ENCODE assay signal across 8 cellular contexts in genomic region chr11:19116971-19117759, GRCh38. TPM values are rescaled to one million over a fixed set of nuclear protein-coding genes. Genes with fewer than 3 reads are reported as not detected.
DNase-seq lines count a peak whose midpoint lies in the region; ATAC-seq and TF ChIP-seq lines count a peak whose summit lies in the region.

ZDHHC13 (plus strand) TSS chr11:19117168; CDS start chr11:19117250, 82 bp downstream.

- H3K27ac ChIP-seq in IMR-90 (ENCODE audit: insufficient read depth, low read length) (peak within 1 kb of the TSS; percentile 40; the same call in 1 of the 2 replicates), OCI-LY3 (ENCODE audit: low read length) (peak within 1 kb of the TSS; percentile 26; the same call in 1 of the 2 replicates), epithelial cell of prostate (peak within 1 kb of the TSS; percentile 67)

- H4K91ac ChIP-seq in IMR-90 (ENCODE audit: insufficient read depth, low read depth, low read length): 0 out of 2 replicates have a peak within 1 kb of the TSS, but pooled peaks have one; percentile 44

- H3K36me3 ChIP-seq in IMR-90 (ENCODE audit: control insufficient read depth, insufficient read depth, low read length) (peaks cover 2% of the 10 kb centered on the region), OCI-LY3 (replicated peaks; ENCODE audit: low read depth, low read length) (peaks cover 8% of the 10 kb centered on the region)

- H3K4me2 ChIP-seq in IMR-90 (ENCODE audit: low read depth, low read length) (peak within 1 kb of the TSS; percentile 97), OCI-LY3 (ENCODE audit: low read length) (peak within 1 kb of the TSS; percentile 93)

- peak within 1 kb of the TSS; percentile 97 for H2AFZ ChIP-seq in IMR-90 (replicated peaks; ENCODE audit: low read length, poor library complexity)
- peak within 1 kb of the TSS; percentile 99 for H2AFZ ChIP-seq in OCI-LY3 (ENCODE audit: low read depth, low read length)

- H2BK15ac ChIP-seq in IMR-90 (ENCODE audit: low read depth, low read length): no peak within 1 kb of the TSS

- intact Hi-C loops in IMR-90 (cut with micrococcal nuclease): loop anchor here (1.0 to 5.0 kb wide), 3 partner anchors 40 to 125 kb away; partner anchors contain the start of gene E2F8

- no peak within 1 kb of the TSS for H3K56ac ChIP-seq in IMR-90 (ENCODE audit: extremely low read depth, insufficient read depth, low read length)

- no TSS peak for BruUV-seq in IMR-90 (replicated peaks; lab: Mats Ljungman, UMichigan)

- TF ChIP-seq CTCF in IMR-90 (conservative IDR thresholded peaks at IDR 0.05; ENCODE audit: low read depth, low read length) (peak; percentile 41), OCI-LY3 (IDR thresholded peaks at IDR 0.05; ENCODE audit: low read depth, low read length) (peak; percentile 56)

- H3K79me1 ChIP-seq in IMR-90 (ENCODE audit: low read depth in 1 of 2, low read length in 2 of 2): peaks cover 14 to 28% of the 10 kb centered on the region in 2 experiments; a peak in 3 of 4 replicates

- H3K4ac ChIP-seq in IMR-90 (ENCODE audit: low read depth, low read length): peak within 1 kb of the TSS; percentile 30; the same call in 1 of the 2 replicates

- TF ChIP-seq POLR2A in IMR-90 (IDR thresholded peaks at IDR 0.05; ENCODE audit: low read depth, low read length): 0 out of 2 replicates have a peak, but pooled peaks have one; percentile 22

- H2BK20ac ChIP-seq in IMR-90 (ENCODE audit: low read depth, low read length): no peak within 1 kb of the TSS

- in situ Hi-C loops in IMR-90 (cut with MboI; ENCODE audit: low sequenced_read_pairs): no loop called here

- H4K5ac ChIP-seq in IMR-90 (ENCODE audit: low read depth, low read length): 0 out of 2 replicates have a peak within 1 kb of the TSS, but pooled peaks have one; percentile 24

- H2AK9ac ChIP-seq in IMR-90 (replicated peaks; ENCODE audit: low read depth, low read length, poor library complexity): peak within 1 kb of the TSS; percentile 79

- no peak within 1 kb of the TSS for H2BK120ac ChIP-seq in IMR-90 (ENCODE audit: low read depth, low read length)

- 0 out of 2 replicates have a peak, but pooled peaks cover 2% of the 10 kb centered on the region for H3K9me1 ChIP-seq in IMR-90 (ENCODE audit: insufficient read depth, low read length)

- H2BK5ac ChIP-seq in IMR-90 (ENCODE audit: low read depth, low read length, poor library complexity, severe bottlenecking): no peak within 1 kb of the TSS

- H3K4me1 ChIP-seq in IMR-90 (ENCODE audit: control insufficient read depth, insufficient read depth, low read length): no peaks in the 10 kb centered on the region
- H3K4me1 ChIP-seq in OCI-LY3 (ENCODE audit: low read length): peaks cover 15% of the 10 kb centered on the region

- DNase-seq in DMS53 (lab: John Stamatoyannopoulos, UW) (peak; percentile 97), IMR-90 (peak; percentile 82), epithelial cell of prostate (ENCODE audit: low read depth, low spot score) (peak; percentile 53), mucosa of gallbladder (ENCODE audit: low spot score) (peak; percentile 95)
- peak; percentile 95 for DNase-seq in activated CD8-positive, alpha-beta memory T cell treated with anti-CD3 and anti-CD28 coated beads, Interleukin-2, amount 50 U/mL, for 48 hours
- peak; percentile 95 for DNase-seq in stimulated activated CD8-positive, alpha-beta memory T cell treated with anti-CD3 and anti-CD28 coated beads, Interleukin-4, amount 100 ng/mL, for 24 hours (ENCODE audit: low read depth)

- H3K27me3 ChIP-seq in IMR-90 (ENCODE audit: control insufficient read depth, insufficient read depth, low read length): peaks cover 6% of the 10 kb centered on the region
- H3K27me3 ChIP-seq in OCI-LY3 (ENCODE audit: low read depth, low read length): no peaks in the 10 kb centered on the region; the same call in 1 of the 2 replicates

- H3K9me3 ChIP-seq in IMR-90 (ENCODE audit: control insufficient read depth, insufficient read depth, low read length) (no peaks in the 10 kb centered on the region), OCI-LY3 (ENCODE audit: insufficient read depth, low read length) (no peaks in the 10 kb centered on the region)

- peak; percentile 99 for ATAC-seq in GM21529 (IDR thresholded peaks at IDR 0.05; ENCODE audit: unreplicated experiment)
- ATAC-seq in IMR-90 (ENCODE audit: low read depth): peak; percentile 100

- peaks cover 38% of the 10 kb centered on the region for H3K79me2 ChIP-seq in OCI-LY3 (ENCODE audit: low read length)

- 0% methylated on average over 2 of the region's 61 CpGs; no CpG with 5 or more reads in 1 of the 2 experiments for WGBS in IMR-90 (ENCODE audit: extremely low coverage in 2 of 2, insufficient read length in 1 of 2), 2 experiments

- CTCF ChIA-PET in IMR-90 (lab: Yijun Ruan, JAX): no interaction called here

- H3K4me3 ChIP-seq in IMR-90 (ENCODE audit: insufficient read depth, low read depth, low read length) (peak within 1 kb of the TSS; percentile 71), OCI-LY3 (ENCODE audit: low read length) (peak within 1 kb of the TSS; percentile 93)

- POLR2A ChIA-PET in IMR-90 (lab: Charles Lee; ENCODE audit: unreplicated experiment): no interaction called here

- no peak within 1 kb of the TSS for H2AK5ac ChIP-seq in IMR-90 (ENCODE audit: low read depth, low read length)

- 0 out of 2 replicates have a peak, but pooled peaks have one; percentile 1 for TF ChIP-seq RAD21 in IMR-90 (IDR thresholded peaks at IDR 0.05; ENCODE audit: low read length)

- dilution Hi-C loops in IMR-90 (cut with HindIII; ENCODE audit: low sequenced_read_pairs, unreplicated experiment): no loop called here

- peak within 1 kb of the TSS; percentile 64 to 76; a peak in 3 of 4 replicates for H4K8ac ChIP-seq in IMR-90 (ENCODE audit: low read depth in 2 of 2, low read length in 2 of 2)

- peak within 1 kb of the TSS; percentile 53 for H3K9ac ChIP-seq in IMR-90 (ENCODE audit: low read depth, low read length)
- H3K9ac ChIP-seq in OCI-LY3 (ENCODE audit: low read length): peak within 1 kb of the TSS; percentile 93

- H4K20me1 ChIP-seq in IMR-90 (ENCODE audit: insufficient read depth, low read length): no peaks in the 10 kb centered on the region
- no peaks in the 10 kb centered on the region for H4K20me1 ChIP-seq in OCI-LY3 (ENCODE audit: insufficient read depth, low read length)

- no peak within 1 kb of the TSS for H3K18ac ChIP-seq in IMR-90 (ENCODE audit: low read depth, low read length)

- no peak within 1 kb of the TSS; the same call in 1 of the 2 replicates for H3K14ac ChIP-seq in IMR-90 (replicated peaks; ENCODE audit: low read depth, low read length)

- H3K23ac ChIP-seq in IMR-90 (ENCODE audit: low read depth, low read length): no peak within 1 kb of the TSS

TF ChIP-seq in IMR-90, 13 proteins besides CTCF, POLR2A, EP300 and RAD21:
- TF ChIP-seq BHLHE40 (IDR thresholded peaks at IDR 0.05; ENCODE audit: low read depth, low read length) (peak; percentile 93), MAFK (IDR thresholded peaks at IDR 0.05; ENCODE audit: low read depth, low read length) (no peak), USF2 (IDR thresholded peaks at IDR 0.05; ENCODE audit: low read depth, low read length) (0 out of 2 replicates have a peak, but pooled peaks have one; percentile 16)

RNA-seq across cellular contexts. Expression of gene ZDHHC13, which starts in this region (rescaled TPM):
- total RNA-seq in IMR-90 (2012; rRNA removed) (15.1 and 20.0 TPM in 2 replicates), mucosa of gallbladder (18.2 TPM)
- polyA plus RNA-seq in IMR-90 (2012; rRNA removed): 6.3 and 7.2 TPM in 2 replicates
- polyA plus RNA-seq in IMR-90 (2012; cell fraction: cytosol; rRNA removed): 1.7 and 1.9 TPM in 2 replicates
- polyA plus RNA-seq in IMR-90 (2012; cell fraction: nucleus; rRNA removed; ENCODE audit: low replicate concordance): 1.7 and 13.3 TPM in 2 replicates

Comparison
In these comparisons a context has a peak if more than half of its experiments do, and no peak if none do; other contexts are left out.
1. Peak in every context shown above with its lines: DNase-seq, ATAC-seq, H3K4me3 ChIP-seq and H3K27ac ChIP-seq.